In the genomic region with DNA sequence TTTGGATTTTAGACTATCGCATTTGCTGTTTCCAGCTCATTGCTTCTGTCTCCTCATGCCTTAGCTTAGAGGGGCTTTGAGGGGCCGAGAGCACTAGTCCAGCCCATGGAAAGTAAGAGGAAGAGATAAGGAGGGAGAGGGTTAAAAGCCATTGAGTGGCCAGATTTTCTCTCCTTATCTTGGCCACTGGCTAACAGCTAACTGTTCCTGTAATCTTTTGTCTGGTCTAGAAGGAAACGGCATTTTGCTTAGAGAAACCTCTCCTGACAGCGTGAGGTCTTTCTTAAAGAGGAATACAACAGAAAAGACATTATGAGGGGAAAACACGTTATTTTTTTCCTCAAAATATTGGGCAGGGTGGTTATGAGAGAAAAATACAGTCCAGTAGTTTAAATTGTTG, we compare ENCODE assay signal across 36 cellular contexts. TPM values are rescaled to one million over a fixed set of nuclear protein-coding genes. Genes with fewer than 3 reads are reported as not detected.
"Had no signal": no experiment of that assay in that cellular context is flagged by ENCODE, and none has a peak within 500 bp of the region (broad histone marks: within the 10 kb centered on the region; RNA-seq: fewer than 3 reads in every experiment).

No MANE protein-coding gene starts in this region.

- H3K27ac ChIP-seq: body of pancreas, esophagus muscularis mucosa, foreskin keratinocyte, gastroesophageal sphincter, heart right ventricle, hepatocyte, VCaP had no signal

- H3K9me3 Mint-ChIP-seq: activated CD8-positive, alpha-beta T cell treated with anti-CD3 and anti-CD28 coated beads for 36 hours; activated T-cell treated with anti-CD3 and anti-CD28 coated beads, Interleukin-2, amount 50 U/mL, for 4 hours; activated T-helper 17 cell treated with anti-CD3 and anti-CD28 coated beads, Interleukin-2, amount 50 U/mL, for 72 hours; effector memory CD8-positive, alpha-beta T cell; WTC11 had no signal

- H3K27me3 ChIP-seq: body of pancreas had no signal

- H3K27ac Mint-ChIP-seq: activated CD8-positive, alpha-beta T cell treated with anti-CD3 and anti-CD28 coated beads for 36 hours; activated naive CD8-positive, alpha-beta T cell; activated T-helper 17 cell treated with anti-CD3 and anti-CD28 coated beads, Interleukin-2, amount 50 U/mL, for 72 hours; effector memory CD8-positive, alpha-beta T cell; WTC11 had no signal

- FAIRE-seq: colon, TTC549 had no signal

- H3K4me2 ChIP-seq: hepatocyte had no signal

- H3K4me3 ChIP-seq: body of pancreas, esophagus muscularis mucosa, gastroesophageal sphincter, heart right ventricle, hepatocyte had no signal

- H3K36me3 Mint-ChIP-seq: activated naive CD8-positive, alpha-beta T cell; WTC11 had no signal

- H3K79me2 ChIP-seq: hepatocyte had no signal

- H3K9me3 ChIP-seq: body of pancreas, esophagus muscularis mucosa, gastroesophageal sphincter, heart right ventricle had no signal

- H3K36me3 ChIP-seq: esophagus muscularis mucosa, gastroesophageal sphincter, heart right ventricle had no signal

- H3K4me1 ChIP-seq: body of pancreas, esophagus muscularis mucosa, foreskin keratinocyte, gastroesophageal sphincter, heart right ventricle had no signal

- DNase-seq: activated CD4-positive, alpha-beta T cell treated with anti-CD3 and anti-CD28 coated beads for 1 hour; activated CD4-positive, alpha-beta T cell treated with anti-CD3 and anti-CD28 coated beads for 4 hours; activated CD4-positive, alpha-beta T cell treated with anti-CD3 and anti-CD28 coated beads, Interleukin-2, amount 50 U/mL, for 1 hour; activated CD4-positive, alpha-beta T cell treated with anti-CD3 and anti-CD28 coated beads, Interleukin-2, amount 50 U/mL, for 48 hours; activated CD8-positive, alpha-beta memory T cell treated with anti-CD3 and anti-CD28 coated beads for 24 hours; activated CD8-positive, alpha-beta T cell treated with anti-CD3 and anti-CD28 coated beads for 36 hours; activated effector memory CD4-positive, alpha-beta T cell treated with Interleukin-2 at 50 U/mL for 16 hours; activated gamma-delta T cell treated with Interleukin-2 at 50 U/mL for 16 hours; activated naive CD4-positive, alpha-beta T cell treated with anti-CD3 and anti-CD28 coated beads, Interleukin-2, amount 50 U/mL, for 16 hours; activated naive CD4-positive, alpha-beta T cell treated with Interleukin-2 at 50 U/mL for 16 hours; activated T-cell treated with anti-CD3 and anti-CD28 coated beads, Interleukin-2, amount 50 U/mL, for 4 hours; amniotic stem cell; anterior cingulate cortex; body of pancreas; caudate nucleus; cortex of kidney; dermis blood vessel endothelial cell; effector CD4-positive, alpha-beta T cell; effector memory CD8-positive, alpha-beta T cell; erythroblast; foreskin keratinocyte; heart right ventricle; T-helper 2 cell had no signal

- H3K4me3 Mint-ChIP-seq: activated CD8-positive, alpha-beta T cell treated with anti-CD3 and anti-CD28 coated beads for 36 hours; activated naive CD8-positive, alpha-beta T cell; activated T-cell treated with anti-CD3 and anti-CD28 coated beads, Interleukin-2, amount 50 U/mL, for 4 hours; activated T-helper 17 cell treated with anti-CD3 and anti-CD28 coated beads, Interleukin-2, amount 50 U/mL, for 72 hours; effector memory CD8-positive, alpha-beta T cell; WTC11 had no signal

- H2AFZ ChIP-seq: hepatocyte had no signal

RNA-seq across cellular contexts. Expression of gene GPR101, which starts 7.9 kb away (rescaled TPM):
- total RNA-seq: activated CD8-positive, alpha-beta T cell treated with anti-CD3 and anti-CD28 coated beads for 36 hours; activated T-cell treated with anti-CD3 and anti-CD28 coated beads, Interleukin-2, amount 50 U/mL, for 4 hours; activated T-helper 17 cell treated with anti-CD3 and anti-CD28 coated beads, Interleukin-2, amount 50 U/mL, for 72 hours; body of pancreas; chondrocyte; dermis blood vessel endothelial cell; esophagus muscularis mucosa; foreskin keratinocyte; gastroesophageal sphincter; glomerular endothelial cell; heart right ventricle; hepatocyte; T-helper 1 cell treated with Interleukin-12 subunit alpha and Interleukin-12 subunit beta and Interleukin-4 antibody, amounts not matched to agents 30 ng/mL and 1 ng/mL, for 36 hours; WTC11 had no signal
- polyA plus RNA-seq: adipose tissue, foreskin keratinocyte, heart right ventricle had no signal
